ENCODE assay signal across 7 cellular contexts in genomic region chrX:154672084-154672483, GRCh38. TPM values are rescaled to one million over a fixed set of nuclear protein-coding genes. Genes with fewer than 3 reads are reported as not detected.
"Had no signal": no experiment of that assay in that cellular context is flagged by ENCODE, and none has a peak within 500 bp of the region (broad histone marks: within the 10 kb centered on the region; RNA-seq: fewer than 3 reads in every experiment).

No MANE protein-coding gene starts in this region.

RNA-seq across cellular contexts. Expression of gene CTAG2, which starts 18.7 kb away (rescaled TPM):
- total RNA-seq: GM23248, H1, H4, H7, H9, HFFc6 had no signal
- polyA plus RNA-seq: GM23248, GM23338, H1 had no signal

RNA-seq across cellular contexts. Expression of gene CTAG1B, which starts 53.0 kb away (rescaled TPM):
- total RNA-seq: GM23248, GM23338, H1, H4, H7, H9, HFFc6 had no signal
- polyA plus RNA-seq: GM23248, GM23338, H1 had no signal
